In the genomic region with DNA sequence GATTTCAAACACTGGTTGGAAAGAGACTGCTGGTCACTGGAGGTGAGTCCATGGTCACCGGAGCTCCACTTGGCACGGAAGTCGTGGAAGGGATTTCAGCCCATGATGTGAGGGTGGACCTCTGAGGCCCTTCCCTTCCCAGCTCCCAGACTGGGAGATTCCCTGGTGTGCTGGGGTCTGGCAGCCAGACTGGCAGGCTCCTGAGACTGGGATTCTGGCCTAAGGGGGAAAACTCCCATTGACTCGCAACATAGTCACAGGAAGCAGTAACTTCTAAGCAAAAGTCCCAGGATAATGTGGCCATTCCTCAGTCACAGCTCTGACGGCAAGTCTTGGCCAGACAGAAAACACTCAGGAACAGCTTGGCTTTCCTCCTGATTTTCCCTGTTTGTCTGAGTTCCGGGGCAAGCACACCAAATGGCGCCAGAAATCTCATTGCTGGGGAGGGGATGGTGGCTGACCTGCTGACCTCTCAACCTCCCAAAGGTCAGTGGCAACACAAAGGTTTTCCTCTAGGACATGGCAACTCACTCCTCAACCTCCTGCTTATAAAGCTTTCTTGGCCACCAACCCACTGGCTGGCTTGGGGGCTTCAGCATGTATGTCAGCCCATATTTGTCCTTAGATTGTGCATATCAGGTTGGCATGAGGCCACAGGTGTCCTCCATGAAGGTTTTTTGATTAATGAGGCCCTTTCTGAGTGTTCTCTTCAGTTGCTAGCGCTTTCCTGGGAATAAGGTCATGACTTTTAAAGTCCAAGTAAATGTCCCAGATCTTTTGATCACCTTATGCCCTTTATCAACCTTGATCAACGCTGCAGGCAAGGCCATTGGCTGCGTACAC, we compare ENCODE assay signal across 11 cellular contexts.
DNase-seq lines count a peak whose midpoint lies in the region; ATAC-seq, FAIRE-seq and TF ChIP-seq lines count a peak whose summit lies in the region.
"Had no signal": no experiment of that assay in that cellular context is flagged by ENCODE, and none has a peak within 500 bp of the region (broad histone marks: within the 10 kb centered on the region; RNA-seq: fewer than 3 reads in every experiment).

No MANE protein-coding gene starts in this region.

- peaks cover 13 to 22% of the 10 kb centered on the region in 2 donors for H3K4me1 ChIP-seq in kidney (ENCODE audit: control insufficient read depth in 1 of 2, insufficient read depth in 1 of 2, low read depth in 1 of 2, low read length in 2 of 2)
- H3K4me1 ChIP-seq in thoracic aorta (ENCODE audit: control insufficient read depth in 1 of 2, low read depth in 2 of 2), result peaks cover 14 to 55% of the 10 kb centered on the region in 2 donors

- H3K27ac Mint-ChIP-seq in chondrocyte (ENCODE audit: unreplicated experiment), result peak overlapping the region; percentile 60
- H3K27ac Mint-ChIP-seq: T-helper 17 cell had no signal

- H3K9me3 ChIP-seq in kidney (ENCODE audit: control insufficient read depth in 1 of 2, low read length in 2 of 2), result no peaks in the 10 kb centered on the region
- no peaks in the 10 kb centered on the region for H3K9me3 ChIP-seq in thoracic aorta
- H3K9me3 ChIP-seq: pancreas had no signal

- H3K27me3 Mint-ChIP-seq in chondrocyte (ENCODE audit: low read depth), result no peaks in the 10 kb centered on the region
- H3K27me3 Mint-ChIP-seq: T-helper 17 cell had no signal

- intact Hi-C loops in kidney (cut with DNase I), result no loop called here

- FAIRE-seq in kidney (lab: Jason Lieb, UNC), result no peak
- FAIRE-seq: pancreas had no signal

- no peak overlapping the region for H3K4me3 ChIP-seq in kidney (ENCODE audit: low read length in 2 of 2)
- no peak overlapping the region for H3K4me3 ChIP-seq in thoracic aorta
- H3K4me3 ChIP-seq: pancreas had no signal

- no peaks in the 10 kb centered on the region for H3K27me3 ChIP-seq in thoracic aorta (replicated peaks; ENCODE audit: insufficient read depth)
- H3K27me3 ChIP-seq: pancreas had no signal

- DNase-seq in M059J (ENCODE audit: low read depth), result peak; percentile 83
- DNase-seq in chondrocyte (ENCODE audit: low spot score), result no peak
- DNase-seq in kidney, result no peak
- DNase-seq in thoracic aorta (ENCODE audit: low spot score), result no peak
- no peak for DNase-seq in erythroblast (lab: John Stamatoyannopoulos, UW)
- DNase-seq in HUDEP-2 (lab: John Stamatoyannopoulos, UW; ENCODE audit: unreplicated experiment in 76 of 76), result no peak
- no peak for DNase-seq in HK-2 (ENCODE audit: unreplicated experiment)
- DNase-seq: activated CD8-positive, alpha-beta memory T cell treated with anti-CD3 and anti-CD28 coated beads for 24 hours; NCI-H526; pancreas; T-helper 17 cell had no signal

- TF ChIP-seq POLR2A in erythroblast (IDR thresholded peaks at IDR 0.05; ENCODE audit: low read length), result no peak

- H3K27ac ChIP-seq in kidney (ENCODE audit: low read depth in 2 of 2, low read length in 2 of 2) (peak overlapping the region; percentile 63 to 75), thoracic aorta (peak overlapping the region; percentile 56 to 76)

- TF ChIP-seq CTCF in chondrocyte (IDR thresholded peaks at IDR 0.05), result no peak
- no peak for TF ChIP-seq CTCF in kidney (IDR thresholded peaks at IDR 0.05; ENCODE audit: borderline replicate concordance, extremely low read depth, insufficient read depth)
- TF ChIP-seq CTCF in thoracic aorta (IDR thresholded peaks at IDR 0.05), result no peak

- ATAC-seq in thoracic aorta (ENCODE audit: insufficient number of reproducible peaks, low FRiP score, low read depth), result peak; percentile 60
- ATAC-seq: T-helper 17 cell had no signal

- no peak overlapping the region for H3K4me3 Mint-ChIP-seq in chondrocyte (ENCODE audit: unreplicated experiment)
- H3K4me3 Mint-ChIP-seq: T-helper 17 cell had no signal

- peaks cover 3% of the 10 kb centered on the region for H3K9me3 Mint-ChIP-seq in chondrocyte (ENCODE audit: low read depth)

- no peak overlapping the region for H3K9ac ChIP-seq in kidney (ENCODE audit: low read length in 2 of 2)

- no peaks in the 10 kb centered on the region for H3K36me3 ChIP-seq in kidney (ENCODE audit: control insufficient read depth in 1 of 2, insufficient read depth in 2 of 2, low read length in 2 of 2)
- no peaks in the 10 kb centered on the region for H3K36me3 ChIP-seq in thoracic aorta
- H3K36me3 ChIP-seq: pancreas had no signal

- H3K36me3 Mint-ChIP-seq in chondrocyte (ENCODE audit: low read depth), result no peaks in the 10 kb centered on the region

- H3K4me1 Mint-ChIP-seq in chondrocyte (ENCODE audit: low read depth), result peaks cover 74% of the 10 kb centered on the region
- H3K4me1 Mint-ChIP-seq: T-helper 17 cell had no signal
